Comparison of ENCODE assay signal across 22 cellular contexts in genomic region chr21:28663111-28663693, GRCh38.
"Had no signal": no experiment of that assay in that cellular context is flagged by ENCODE, and none has a peak within 500 bp of the region (broad histone marks: within the 10 kb centered on the region; RNA-seq: fewer than 3 reads in every experiment).

No MANE protein-coding gene starts in this region.

- DNase-seq: activated CD4-positive, alpha-beta T cell treated with anti-CD3 and anti-CD28 coated beads, Interleukin-2, amount 50 U/mL, for 4 hours; activated CD8-positive, alpha-beta memory T cell treated with anti-CD3 and anti-CD28 coated beads, Interleukin-2, amount 50 U/mL, for 48 hours; activated naive CD4-positive, alpha-beta T cell; activated naive CD8-positive, alpha-beta T cell treated with anti-CD3 and anti-CD28 coated beads for 36 hours; activated T-cell treated with anti-CD3 and anti-CD28 coated beads, Interleukin-2, amount 50 U/mL, for 4 hours; cerebellar nuclear complex; cortex of kidney; gastrocnemius medialis; hypothalamus; islet precursor cell; left cardiac atrium; nephron progenitor cell; occipital lobe; retina; stimulated activated CD4-positive, alpha-beta T cell treated with anti-CD3 and anti-CD28 coated beads, Interleukin-4, amount 100 ng/mL, for 24 hours; stimulated activated naive CD8-positive, alpha-beta T cell treated with anti-CD3 and anti-CD28 coated beads, Interleukin-15, Interleukin-2, amounts not matched to agents 100 U/mL and 50 U/mL, for 24 hours; substantia nigra; T-helper 1 cell; transverse colon had no signal

- H3K27ac Mint-ChIP-seq: activated naive CD8-positive, alpha-beta T cell treated with anti-CD3 and anti-CD28 coated beads for 36 hours; activated T-helper 2 cell treated with anti-CD3 and anti-CD28 coated beads, Interferon-gamma antibody, Interleukin-2, Interleukin-4, amounts not matched to agents 10 μg/mL and 5 μg/mL and 100 μg/mL, durations not matched to agents 14 hours and 24 hours and 36 hours; nephron progenitor cell; progenitor cell of endocrine pancreas had no signal

- H3K27me3 Mint-ChIP-seq: activated naive CD8-positive, alpha-beta T cell treated with anti-CD3 and anti-CD28 coated beads for 36 hours; progenitor cell of endocrine pancreas had no signal

- H3K36me3 ChIP-seq: gastrocnemius medialis, transverse colon had no signal

- H3K27me3 ChIP-seq: gastrocnemius medialis, transverse colon had no signal

- H3K4me3 Mint-ChIP-seq: activated naive CD8-positive, alpha-beta T cell treated with anti-CD3 and anti-CD28 coated beads for 36 hours; activated T-cell treated with anti-CD3 and anti-CD28 coated beads, Interleukin-2, amount 50 U/mL, for 4 hours; nephron progenitor cell had no signal

- H3K36me3 Mint-ChIP-seq: activated naive CD8-positive, alpha-beta T cell treated with anti-CD3 and anti-CD28 coated beads for 36 hours had no signal

- H3K4me1 Mint-ChIP-seq: activated naive CD8-positive, alpha-beta T cell treated with anti-CD3 and anti-CD28 coated beads for 36 hours; nephron progenitor cell had no signal

- H3K4me1 ChIP-seq: gastrocnemius medialis, transverse colon had no signal

- H3K9me3 Mint-ChIP-seq: activated naive CD8-positive, alpha-beta T cell treated with anti-CD3 and anti-CD28 coated beads for 36 hours; activated T-cell treated with anti-CD3 and anti-CD28 coated beads, Interleukin-2, amount 50 U/mL, for 4 hours; activated T-helper 2 cell treated with anti-CD3 and anti-CD28 coated beads, Interferon-gamma antibody, Interleukin-2, Interleukin-4, amounts not matched to agents 10 μg/mL and 5 μg/mL and 100 μg/mL, durations not matched to agents 14 hours and 24 hours and 36 hours; nephron progenitor cell had no signal

- H3K4me3 ChIP-seq: gastrocnemius medialis, transverse colon had no signal

- H3K9me3 ChIP-seq: gastrocnemius medialis, transverse colon had no signal

- H3K27ac ChIP-seq: epithelial cell of prostate, gastrocnemius medialis, transverse colon had no signal
